Comparison of ENCODE assay signal across 8 cellular contexts in genomic region chr19:28466107-28467045, GRCh38.
DNase-seq lines count a peak whose midpoint lies in the region; ATAC-seq and TF ChIP-seq lines count a peak whose summit lies in the region.

No MANE protein-coding gene starts in this region.

- CTCF ChIA-PET in Panc1 (lab: Charles Lee), result no interaction called here
- CTCF ChIA-PET in activated naive CD4-positive, alpha-beta T cell treated with anti-CD3 and anti-CD28 coated beads, Interleukin-2, amount 10 ng/mL, durations not matched to agents 7 days and 5 days (lab: Charles Lee), result interaction anchor here (0.8 to 1.5 kb wide), 5 partner anchors 11 to 243 kb away, joined by 3 to 7 read pairs (median 3); no protein-coding TSS in a partner anchor

- H3K36me3 Mint-ChIP-seq in CD14-positive monocyte, result no peaks in the 10 kb centered on the region
- H3K36me3 Mint-ChIP-seq in activated naive CD4-positive, alpha-beta T cell treated with anti-CD3 and anti-CD28 coated beads, Interleukin-2, amount 10 ng/mL, durations not matched to agents 7 days and 5 days, result no peaks in the 10 kb centered on the region

- DNase-seq in CD14-positive monocyte (ENCODE audit: low spot score), result peak; percentile 62
- DNase-seq in HT-29 (ENCODE audit: low spot score), result peak; percentile 76
- DNase-seq in Panc1 (ENCODE audit: low read depth, low spot score), result peak; percentile 30
- DNase-seq in activated naive CD4-positive, alpha-beta T cell treated with anti-CD3 and anti-CD28 coated beads, Interleukin-2, amount 10 ng/mL, durations not matched to agents 7 days and 5 days, result peak; percentile 75
- DNase-seq in right atrium auricular region (ENCODE audit: low spot score), result no peak
- peak; percentile 1 for DNase-seq in smooth muscle cell (lab: John Stamatoyannopoulos, UW; ENCODE audit: unreplicated experiment)

- no TSS peak for BruUV-seq in Panc1 (replicated peaks; lab: Mats Ljungman, UMichigan)

- H3K9me3 ChIP-seq in Panc1 (ENCODE audit: control insufficient read depth, insufficient read depth, low read depth, low read length), result no peaks in the 10 kb centered on the region
- no peaks in the 10 kb centered on the region for H3K9me3 ChIP-seq in right atrium auricular region
- no peaks in the 10 kb centered on the region for H3K9me3 ChIP-seq in smooth muscle cell (replicated peaks; ENCODE audit: low read depth)

- H3K4me1 ChIP-seq in Panc1 (ENCODE audit: control insufficient read depth, insufficient read depth, low read length), result no peaks in the 10 kb centered on the region
- H3K4me1 ChIP-seq in right atrium auricular region, result no peaks in the 10 kb centered on the region
- H3K4me1 ChIP-seq in smooth muscle cell (ENCODE audit: low read depth), result peaks cover 11% of the 10 kb centered on the region

- H3K27ac ChIP-seq in Panc1 (ENCODE audit: low read length) (no peak overlapping the region), right atrium auricular region (no peak overlapping the region), smooth muscle cell (ENCODE audit: low read depth) (no peak overlapping the region)

- no peaks in the 10 kb centered on the region; the same call in 1 of the 2 replicates for H3K27me3 ChIP-seq in Panc1 (ENCODE audit: control insufficient read depth, insufficient read depth, low read length)
- H3K27me3 ChIP-seq in right atrium auricular region, result no peaks in the 10 kb centered on the region
- no peaks in the 10 kb centered on the region for H3K27me3 ChIP-seq in smooth muscle cell (ENCODE audit: low read depth)

- TF ChIP-seq CTCF in CD14-positive monocyte (IDR thresholded peaks at IDR 0.05) (peak; percentile 88), Panc1 (IDR thresholded peaks at IDR 0.05) (peak; percentile 94), right atrium auricular region (IDR thresholded peaks at IDR 0.05) (peak; percentile 68 to 86), smooth muscle cell (IDR thresholded peaks at IDR 0.05; ENCODE audit: borderline replicate concordance, insufficient read depth, poor library complexity, severe bottlenecking) (peak; percentile 86)

- H2AFZ ChIP-seq in smooth muscle cell (ENCODE audit: low read depth), result no peak overlapping the region

- H3K9ac ChIP-seq in smooth muscle cell (ENCODE audit: low read depth), result no peak overlapping the region

- in situ Hi-C loops in Panc1 (cut with HindIII; ENCODE audit: low pct_unique_long_range_greater_than_20kb, low sequenced_read_pairs), result no loop called here

- WGBS in smooth muscle cell (ENCODE audit: low lambda C conversion rate), result 76% methylated on average over 9 of the region's 9 CpGs

- H3K9me3 Mint-ChIP-seq in CD14-positive monocyte, result peaks cover 0 to 2% (median 0%) of the 10 kb centered on the region in 7 donors
- no peaks in the 10 kb centered on the region for H3K9me3 Mint-ChIP-seq in activated naive CD4-positive, alpha-beta T cell treated with anti-CD3 and anti-CD28 coated beads, Interleukin-2, amount 10 ng/mL, durations not matched to agents 7 days and 5 days

- no peak overlapping the region for H3K4me3 Mint-ChIP-seq in CD14-positive monocyte
- no peak overlapping the region for H3K4me3 Mint-ChIP-seq in activated naive CD4-positive, alpha-beta T cell treated with anti-CD3 and anti-CD28 coated beads, Interleukin-2, amount 10 ng/mL, durations not matched to agents 7 days and 5 days

- peak overlapping the region in 1 of 7 donors; percentile 24 for H3K27ac Mint-ChIP-seq in CD14-positive monocyte
- no peak overlapping the region for H3K27ac Mint-ChIP-seq in activated naive CD4-positive, alpha-beta T cell treated with anti-CD3 and anti-CD28 coated beads, Interleukin-2, amount 10 ng/mL, durations not matched to agents 7 days and 5 days

- peaks cover 5 to 7% (median 5%) of the 10 kb centered on the region in 3 donors for H3K27me3 Mint-ChIP-seq in CD14-positive monocyte (ENCODE audit: low read depth in 3 of 3)
- H3K27me3 Mint-ChIP-seq in activated naive CD4-positive, alpha-beta T cell treated with anti-CD3 and anti-CD28 coated beads, Interleukin-2, amount 10 ng/mL, durations not matched to agents 7 days and 5 days, result peaks cover 10% of the 10 kb centered on the region

- ATAC-seq in Panc1 (no peak; the same call in 1 of the 2 replicates), GM19397 (IDR thresholded peaks at IDR 0.05; ENCODE audit: unreplicated experiment) (no peak), HG03108 (IDR thresholded peaks at IDR 0.05; ENCODE audit: unreplicated experiment) (no peak)

- H3K4me3 ChIP-seq in Panc1 (ENCODE audit: low read depth in 2 of 2, low read length in 2 of 2), result no peak overlapping the region
- no peak overlapping the region for H3K4me3 ChIP-seq in right atrium auricular region
- H3K4me3 ChIP-seq in smooth muscle cell, result no peak overlapping the region

- intact Hi-C loops in CD14-positive monocyte (cut with micrococcal nuclease) (loop anchor here (2.0 to 5.0 kb wide), 5 partner anchors 36 to 412 kb away; no protein-coding TSS in a partner anchor), Panc1 (cut with micrococcal nuclease; ENCODE audit: unreplicated experiment) (loop anchor here (2.0 to 5.0 kb wide), 3 partner anchors 166 to 411 kb away; no protein-coding TSS in a partner anchor)

- H4K20me1 ChIP-seq in smooth muscle cell (ENCODE audit: low read depth), result no peaks in the 10 kb centered on the region

- POLR2A ChIA-PET in Panc1 (lab: Charles Lee), result no interaction called here

- H3K36me3 ChIP-seq in Panc1 (ENCODE audit: control insufficient read depth, insufficient read depth, low read length) (no peaks in the 10 kb centered on the region), right atrium auricular region (no peaks in the 10 kb centered on the region), smooth muscle cell (ENCODE audit: low read depth) (no peaks in the 10 kb centered on the region)

- peaks cover 27% of the 10 kb centered on the region for H3K4me1 Mint-ChIP-seq in CD14-positive monocyte
- H3K4me1 Mint-ChIP-seq in activated naive CD4-positive, alpha-beta T cell treated with anti-CD3 and anti-CD28 coated beads, Interleukin-2, amount 10 ng/mL, durations not matched to agents 7 days and 5 days, result peaks cover 11% of the 10 kb centered on the region

- no peak overlapping the region for H3K4me2 ChIP-seq in smooth muscle cell

- H3F3A ChIP-seq in smooth muscle cell (ENCODE audit: low read depth), result no peaks in the 10 kb centered on the region

- no peaks in the 10 kb centered on the region for H3K79me2 ChIP-seq in smooth muscle cell (ENCODE audit: low read depth)
